1 cellular context compared by ENCODE assay signal in the genomic region with DNA sequence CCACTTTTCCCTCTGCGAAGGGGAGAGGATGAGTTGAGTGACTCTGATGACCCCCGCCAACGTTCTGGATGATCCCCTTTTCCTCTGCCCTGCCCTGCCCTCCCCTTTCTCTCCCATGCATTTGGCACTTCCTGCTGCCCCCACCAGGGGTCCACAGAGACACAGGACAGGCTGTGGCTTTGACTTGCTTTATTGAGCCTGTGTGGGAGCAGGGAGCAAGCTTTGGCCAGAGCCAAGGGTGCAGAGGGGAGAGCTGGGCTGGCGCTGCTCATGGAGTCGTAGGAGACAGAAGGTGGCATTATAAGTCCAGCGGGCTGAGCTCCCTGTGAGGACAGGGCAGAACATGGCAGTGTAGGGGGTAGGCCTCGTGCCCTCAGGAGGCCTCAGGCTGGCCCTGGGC.
TF ChIP-seq lines count a peak whose summit lies in the region.

No MANE protein-coding gene starts in this region.

TF ChIP-seq in HepG2, 621 proteins besides CTCF, POLR2A, EP300 and RAD21 (continued from another document):
- TF ChIP-seq LCORL (IDR thresholded peaks at IDR 0.05) (no peak), LCORL (CRISPR knock-in tag; IDR thresholded peaks at IDR 0.05) (0 out of 2 replicates have a peak, but pooled peaks have one; percentile 41), SP4 (CRISPR knock-in tag; IDR thresholded peaks at IDR 0.05) (peak; percentile 52; the same call in 1 of the 2 replicates), ZNF614 (CRISPR knock-in tag; IDR thresholded peaks at IDR 0.05; ENCODE audit: borderline replicate concordance) (0 out of 2 replicates have a peak, but pooled peaks have one; percentile 37), MAFF (IDR thresholded peaks at IDR 0.05; ENCODE audit: low read depth, low read length) (no peak), HOXA9 (CRISPR knock-in tag; IDR thresholded peaks at IDR 0.05; ENCODE audit: borderline replicate concordance) (0 out of 2 replicates have a peak, but pooled peaks have one; percentile 39), SALL1 (CRISPR knock-in tag; IDR thresholded peaks at IDR 0.05) (peak; percentile 33; the same call in 1 of the 2 replicates), ZNF83 (CRISPR knock-in tag; IDR thresholded peaks at IDR 0.05; ENCODE audit: borderline replicate concordance) (0 out of 2 replicates have a peak, but pooled peaks have one; percentile 36), SYNCRIP (IDR thresholded peaks at IDR 0.05; ENCODE audit: insufficient read depth, low read depth, low read length) (no peak), SMAD9 (CRISPR knock-in tag; IDR thresholded peaks at IDR 0.05) (no peak)
- TF ChIP-seq, protein P1, sequence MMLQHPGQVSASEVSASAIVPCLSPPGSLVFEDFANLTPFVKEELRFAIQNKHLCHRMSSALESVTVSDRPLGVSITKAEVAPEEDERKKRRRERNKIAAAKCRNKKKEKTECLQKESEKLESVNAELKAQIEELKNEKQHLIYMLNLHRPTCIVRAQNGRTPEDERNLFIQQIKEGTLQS (CRISPR knock-in tag; IDR thresholded peaks at IDR 0.05): 0 out of 2 replicates have a peak, but pooled peaks have one; percentile 26
- TF ChIP-seq, protein P2, sequence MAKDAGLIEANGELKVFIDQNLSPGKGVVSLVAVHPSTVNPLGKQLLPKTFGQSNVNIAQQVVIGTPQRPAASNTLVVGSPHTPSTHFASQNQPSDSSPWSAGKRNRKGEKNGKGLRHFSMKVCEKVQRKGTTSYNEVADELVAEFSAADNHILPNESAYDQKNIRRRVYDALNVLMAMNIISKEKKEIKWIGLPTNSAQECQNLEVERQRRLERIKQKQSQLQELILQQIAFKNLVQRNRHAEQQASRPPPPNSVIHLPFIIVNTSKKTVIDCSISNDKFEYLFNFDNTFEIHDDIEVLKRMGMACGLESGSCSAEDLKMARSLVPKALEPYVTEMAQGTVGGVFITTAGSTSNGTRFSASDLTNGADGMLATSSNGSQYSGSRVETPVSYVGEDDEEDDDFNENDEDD (CRISPR knock-in tag; IDR thresholded peaks at IDR 0.05; ENCODE audit: borderline replicate concordance): no peak
- TF ChIP-seq, protein P3, sequence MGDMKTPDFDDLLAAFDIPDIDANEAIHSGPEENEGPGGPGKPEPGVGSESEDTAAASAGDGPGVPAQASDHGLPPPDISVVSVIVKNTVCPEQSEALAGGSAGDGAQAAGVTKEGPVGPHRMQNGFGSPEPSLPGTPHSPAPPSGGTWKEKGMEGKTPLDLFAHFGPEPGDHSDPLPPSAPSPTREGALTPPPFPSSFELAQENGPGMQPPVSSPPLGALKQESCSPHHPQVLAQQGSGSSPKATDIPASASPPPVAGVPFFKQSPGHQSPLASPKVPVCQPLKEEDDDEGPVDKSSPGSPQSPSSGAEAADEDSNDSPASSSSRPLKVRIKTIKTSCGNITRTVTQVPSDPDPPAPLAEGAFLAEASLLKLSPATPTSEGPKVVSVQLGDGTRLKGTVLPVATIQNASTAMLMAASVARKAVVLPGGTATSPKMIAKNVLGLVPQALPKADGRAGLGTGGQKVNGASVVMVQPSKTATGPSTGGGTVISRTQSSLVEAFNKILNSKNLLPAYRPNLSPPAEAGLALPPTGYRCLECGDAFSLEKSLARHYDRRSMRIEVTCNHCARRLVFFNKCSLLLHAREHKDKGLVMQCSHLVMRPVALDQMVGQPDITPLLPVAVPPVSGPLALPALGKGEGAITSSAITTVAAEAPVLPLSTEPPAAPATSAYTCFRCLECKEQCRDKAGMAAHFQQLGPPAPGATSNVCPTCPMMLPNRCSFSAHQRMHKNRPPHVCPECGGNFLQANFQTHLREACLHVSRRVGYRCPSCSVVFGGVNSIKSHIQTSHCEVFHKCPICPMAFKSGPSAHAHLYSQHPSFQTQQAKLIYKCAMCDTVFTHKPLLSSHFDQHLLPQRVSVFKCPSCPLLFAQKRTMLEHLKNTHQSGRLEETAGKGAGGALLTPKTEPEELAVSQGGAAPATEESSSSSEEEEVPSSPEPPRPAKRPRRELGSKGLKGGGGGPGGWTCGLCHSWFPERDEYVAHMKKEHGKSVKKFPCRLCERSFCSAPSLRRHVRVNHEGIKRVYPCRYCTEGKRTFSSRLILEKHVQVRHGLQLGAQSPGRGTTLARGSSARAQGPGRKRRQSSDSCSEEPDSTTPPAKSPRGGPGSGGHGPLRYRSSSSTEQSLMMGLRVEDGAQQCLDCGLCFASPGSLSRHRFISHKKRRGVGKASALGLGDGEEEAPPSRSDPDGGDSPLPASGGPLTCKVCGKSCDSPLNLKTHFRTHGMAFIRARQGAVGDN (CRISPR knock-in tag; IDR thresholded peaks at IDR 0.05): peak; percentile 50
TF ChIP-seq in HepG2: peak in this region for 33.
